1 cellular context compared by ENCODE assay signal in the genomic region with DNA sequence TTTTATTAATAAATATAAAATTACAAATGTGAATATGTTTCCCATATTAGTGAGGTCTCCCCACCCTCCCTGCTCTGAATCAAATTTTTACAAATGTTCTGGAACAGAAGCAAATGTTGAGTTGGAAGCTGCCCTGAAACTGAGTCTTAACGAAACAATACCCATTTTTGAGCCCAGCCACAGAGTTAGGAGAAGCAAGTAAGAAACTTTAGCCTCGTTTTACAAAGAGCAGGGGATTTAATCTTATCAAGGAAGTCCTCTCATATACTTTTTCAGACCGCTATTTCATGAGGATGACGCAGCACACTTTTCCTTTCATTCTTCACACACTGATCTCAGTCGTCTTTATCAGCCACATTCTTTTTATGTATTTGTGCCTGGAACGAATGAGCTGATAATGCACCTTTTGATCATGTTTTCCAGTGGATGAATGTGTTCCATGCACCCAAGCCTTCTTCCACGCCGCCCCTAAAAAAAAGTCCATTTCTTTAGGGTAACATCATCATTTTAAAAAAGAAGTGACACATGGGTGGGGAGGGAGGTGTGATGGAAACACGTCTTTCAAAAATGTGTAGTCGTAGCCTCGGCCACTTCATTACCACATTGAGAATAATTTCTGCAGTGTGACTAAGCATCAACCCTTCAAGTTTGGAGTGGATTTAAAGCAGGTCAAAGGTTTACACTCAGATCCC.
TF ChIP-seq lines count a peak whose summit lies in the region.

No MANE protein-coding gene starts in this region.

TF ChIP-seq in K562, 482 proteins besides CTCF, POLR2A, EP300 and RAD21 (continued from another document and continues in another):
- TF ChIP-seq, protein P1, sequence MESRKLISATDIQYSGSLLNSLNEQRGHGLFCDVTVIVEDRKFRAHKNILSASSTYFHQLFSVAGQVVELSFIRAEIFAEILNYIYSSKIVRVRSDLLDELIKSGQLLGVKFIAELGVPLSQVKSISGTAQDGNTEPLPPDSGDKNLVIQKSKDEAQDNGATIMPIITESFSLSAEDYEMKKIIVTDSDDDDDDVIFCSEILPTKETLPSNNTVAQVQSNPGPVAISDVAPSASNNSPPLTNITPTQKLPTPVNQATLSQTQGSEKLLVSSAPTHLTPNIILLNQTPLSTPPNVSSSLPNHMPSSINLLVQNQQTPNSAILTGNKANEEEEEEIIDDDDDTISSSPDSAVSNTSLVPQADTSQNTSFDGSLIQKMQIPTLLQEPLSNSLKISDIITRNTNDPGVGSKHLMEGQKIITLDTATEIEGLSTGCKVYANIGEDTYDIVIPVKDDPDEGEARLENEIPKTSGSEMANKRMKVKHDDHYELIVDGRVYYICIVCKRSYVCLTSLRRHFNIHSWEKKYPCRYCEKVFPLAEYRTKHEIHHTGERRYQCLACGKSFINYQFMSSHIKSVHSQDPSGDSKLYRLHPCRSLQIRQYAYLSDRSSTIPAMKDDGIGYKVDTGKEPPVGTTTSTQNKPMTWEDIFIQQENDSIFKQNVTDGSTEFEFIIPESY (CRISPR knock-in tag; IDR thresholded peaks at IDR 0.05): no peak
- no peak for TF ChIP-seq TAF7 (tag; IDR thresholded peaks at IDR 0.05)
- TF ChIP-seq ZSCAN32 (CRISPR knock-in tag; IDR thresholded peaks at IDR 0.05): no peak
- no peak for TF ChIP-seq CBX8 (IDR thresholded peaks at IDR 0.05; ENCODE audit: borderline replicate concordance, extremely low read depth, low read depth, low read length, poor library complexity, severe bottlenecking)
- TF ChIP-seq ZNF583 (CRISPR knock-in tag; IDR thresholded peaks at IDR 0.05): peak; percentile 48; the same call in 1 of the 2 replicates
- no peak for TF ChIP-seq ETV6 (IDR thresholded peaks at IDR 0.05; ENCODE audit: borderline replicate concordance in 1 of 2, low read depth in 2 of 2, low read length in 1 of 2)
- TF ChIP-seq ETV6 (CRISPR knock-in tag; IDR thresholded peaks at IDR 0.05; ENCODE audit: borderline replicate concordance): no peak
- TF ChIP-seq RFX5 (IDR thresholded peaks at IDR 0.05; ENCODE audit: low read depth, low read length): no peak
- TF ChIP-seq TAL1 (IDR thresholded peaks at IDR 0.05): no peak; the same call in 1 of the 2 replicates
- no peak for TF ChIP-seq THAP12 (CRISPR knock-in tag; IDR thresholded peaks at IDR 0.05)
- no peak for TF ChIP-seq CBFB (CRISPR knock-in tag; IDR thresholded peaks at IDR 0.05)
- TF ChIP-seq ZNF184 (CRISPR knock-in tag; IDR thresholded peaks at IDR 0.05): no peak
- TF ChIP-seq ZKSCAN8 (CRISPR knock-in tag; IDR thresholded peaks at IDR 0.05): no peak
- TF ChIP-seq E2F6 (IDR thresholded peaks at IDR 0.05; ENCODE audit: borderline replicate concordance in 1 of 2, extremely low read depth in 1 of 2, insufficient read depth in 1 of 2, insufficient read length in 1 of 2, low read depth in 1 of 2, low read length in 1 of 2, poor library complexity in 1 of 2, severe bottlenecking in 1 of 2): no peak
- no peak for TF ChIP-seq HOMEZ (CRISPR knock-in tag; IDR thresholded peaks at IDR 0.05)
- 0 out of 2 replicates have a peak, but pooled peaks have one; percentile 14 for TF ChIP-seq NBN (IDR thresholded peaks at IDR 0.05; ENCODE audit: low read depth)
- TF ChIP-seq, protein P2, sequence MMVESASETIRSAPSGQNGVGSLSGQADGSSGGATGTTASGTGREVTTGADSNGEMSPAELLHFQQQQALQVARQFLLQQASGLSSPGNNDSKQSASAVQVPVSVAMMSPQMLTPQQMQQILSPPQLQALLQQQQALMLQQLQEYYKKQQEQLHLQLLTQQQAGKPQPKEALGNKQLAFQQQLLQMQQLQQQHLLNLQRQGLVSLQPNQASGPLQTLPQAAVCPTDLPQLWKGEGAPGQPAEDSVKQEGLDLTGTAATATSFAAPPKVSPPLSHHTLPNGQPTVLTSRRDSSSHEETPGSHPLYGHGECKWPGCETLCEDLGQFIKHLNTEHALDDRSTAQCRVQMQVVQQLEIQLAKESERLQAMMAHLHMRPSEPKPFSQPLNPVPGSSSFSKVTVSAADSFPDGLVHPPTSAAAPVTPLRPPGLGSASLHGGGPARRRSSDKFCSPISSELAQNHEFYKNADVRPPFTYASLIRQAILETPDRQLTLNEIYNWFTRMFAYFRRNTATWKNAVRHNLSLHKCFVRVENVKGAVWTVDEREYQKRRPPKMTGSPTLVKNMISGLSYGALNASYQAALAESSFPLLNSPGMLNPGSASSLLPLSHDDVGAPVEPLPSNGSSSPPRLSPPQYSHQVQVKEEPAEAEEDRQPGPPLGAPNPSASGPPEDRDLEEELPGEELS (CRISPR knock-in tag; IDR thresholded peaks at IDR 0.05; ENCODE audit: borderline replicate concordance): no peak
- peak; percentile 84; the same call in 1 of the 2 replicates for TF ChIP-seq CUX1 (CRISPR knock-in tag; IDR thresholded peaks at IDR 0.05)
- no peak for TF ChIP-seq ELK1 (CRISPR knock-in tag; IDR thresholded peaks at IDR 0.05)
- TF ChIP-seq ILF3 (IDR thresholded peaks at IDR 0.05; ENCODE audit: borderline replicate concordance): no peak
- TF ChIP-seq, protein P3, sequence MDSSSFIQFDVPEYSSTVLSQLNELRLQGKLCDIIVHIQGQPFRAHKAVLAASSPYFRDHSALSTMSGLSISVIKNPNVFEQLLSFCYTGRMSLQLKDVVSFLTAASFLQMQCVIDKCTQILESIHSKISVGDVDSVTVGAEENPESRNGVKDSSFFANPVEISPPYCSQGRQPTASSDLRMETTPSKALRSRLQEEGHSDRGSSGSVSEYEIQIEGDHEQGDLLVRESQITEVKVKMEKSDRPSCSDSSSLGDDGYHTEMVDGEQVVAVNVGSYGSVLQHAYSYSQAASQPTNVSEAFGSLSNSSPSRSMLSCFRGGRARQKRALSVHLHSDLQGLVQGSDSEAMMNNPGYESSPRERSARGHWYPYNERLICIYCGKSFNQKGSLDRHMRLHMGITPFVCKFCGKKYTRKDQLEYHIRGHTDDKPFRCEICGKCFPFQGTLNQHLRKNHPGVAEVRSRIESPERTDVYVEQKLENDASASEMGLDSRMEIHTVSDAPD (CRISPR knock-in tag; IDR thresholded peaks at IDR 0.05): no peak
- TF ChIP-seq TCFL5 (CRISPR knock-in tag; conservative IDR thresholded peaks at IDR 0.05): no peak
- no peak for TF ChIP-seq CREBBP (IDR thresholded peaks at IDR 0.05; ENCODE audit: low read depth, low read length)
- no peak for TF ChIP-seq KAT8 (IDR thresholded peaks at IDR 0.05; ENCODE audit: low read depth)
- TF ChIP-seq CBX1 (IDR thresholded peaks at IDR 0.05; ENCODE audit: low read depth): no peak
- TF ChIP-seq ELF4 (CRISPR knock-in tag; IDR thresholded peaks at IDR 0.05): peak; percentile 67; the same call in 1 of the 2 replicates
- no peak for TF ChIP-seq RBM25 (IDR thresholded peaks at IDR 0.05; ENCODE audit: low read depth, low read length, severe bottlenecking)
- no peak for TF ChIP-seq ZNF3 (CRISPR knock-in tag; IDR thresholded peaks at IDR 0.05)
- no peak for TF ChIP-seq CBX5 (IDR thresholded peaks at IDR 0.05; ENCODE audit: borderline replicate concordance, low read depth)
- TF ChIP-seq DPF2 (IDR thresholded peaks at IDR 0.05): peak; percentile 90
- TF ChIP-seq, protein P4, sequence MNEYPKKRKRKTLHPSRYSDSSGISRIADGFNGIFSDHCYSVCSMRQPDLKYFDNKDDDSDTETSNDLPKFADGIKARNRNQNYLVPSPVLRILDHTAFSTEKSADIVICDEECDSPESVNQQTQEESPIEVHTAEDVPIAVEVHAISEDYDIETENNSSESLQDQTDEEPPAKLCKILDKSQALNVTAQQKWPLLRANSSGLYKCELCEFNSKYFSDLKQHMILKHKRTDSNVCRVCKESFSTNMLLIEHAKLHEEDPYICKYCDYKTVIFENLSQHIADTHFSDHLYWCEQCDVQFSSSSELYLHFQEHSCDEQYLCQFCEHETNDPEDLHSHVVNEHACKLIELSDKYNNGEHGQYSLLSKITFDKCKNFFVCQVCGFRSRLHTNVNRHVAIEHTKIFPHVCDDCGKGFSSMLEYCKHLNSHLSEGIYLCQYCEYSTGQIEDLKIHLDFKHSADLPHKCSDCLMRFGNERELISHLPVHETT (CRISPR knock-in tag; conservative IDR thresholded peaks at IDR 0.05 in 1 of 2, IDR thresholded peaks at IDR 0.05 in 1 of 2): peak in 1 of 2 experiments; percentile 47; a peak in 1 of 4 replicates
- no peak for TF ChIP-seq ZNF282 (CRISPR knock-in tag; IDR thresholded peaks at IDR 0.05)
- peak; percentile 80 for TF ChIP-seq ARID1B (IDR thresholded peaks at IDR 0.05)
- TF ChIP-seq TEAD4 (IDR thresholded peaks at IDR 0.05; ENCODE audit: low read length): peak; percentile 51; the same call in 1 of the 2 replicates
- no peak for TF ChIP-seq TEAD4 (CRISPR knock-in tag; IDR thresholded peaks at IDR 0.05; ENCODE audit: borderline replicate concordance)
